9 cellular contexts compared by ENCODE assay signal in the genomic region with DNA sequence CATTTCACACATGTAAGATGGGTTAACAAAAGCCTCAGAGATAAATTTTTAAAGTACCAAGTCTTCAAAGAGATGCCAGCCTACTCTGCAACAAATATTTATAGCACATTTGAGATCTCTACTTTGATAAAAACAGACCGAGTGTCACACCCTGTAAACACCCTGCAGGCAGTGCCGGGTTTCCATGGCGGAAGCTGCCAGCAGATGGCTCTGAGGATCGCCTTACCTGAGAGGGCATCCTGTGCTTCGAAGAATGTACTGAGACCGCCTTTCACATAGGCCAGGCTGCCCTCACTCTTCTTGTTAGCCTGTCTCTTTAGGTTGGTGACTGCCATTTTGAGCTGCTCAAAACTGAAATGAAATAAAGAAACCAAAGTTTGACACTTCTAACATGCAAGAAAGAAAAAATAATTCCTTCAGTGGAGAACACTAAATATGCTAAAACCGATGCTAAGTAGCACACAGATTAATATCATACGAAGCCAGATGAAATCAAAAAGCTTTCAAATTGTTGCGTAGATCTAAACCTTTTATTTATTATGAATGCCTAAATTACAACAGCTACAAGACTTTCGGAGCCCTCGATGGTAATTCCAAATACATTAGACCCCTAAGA. TPM values are rescaled to one million over a fixed set of nuclear protein-coding genes. Genes with fewer than 3 reads are reported as not detected.
DNase-seq lines count a peak whose midpoint lies in the region; ATAC-seq and TF ChIP-seq lines count a peak whose summit lies in the region.
"Had no signal": no experiment of that assay in that cellular context is flagged by ENCODE, and none has a peak within 500 bp of the region (broad histone marks: within the 10 kb centered on the region; RNA-seq: fewer than 3 reads in every experiment).

No MANE protein-coding gene starts in this region.

- no peak overlapping the region for H3K4me3 Mint-ChIP-seq in neural progenitor cell
- H3K4me3 Mint-ChIP-seq: T-cell had no signal

- H3K27ac Mint-ChIP-seq in neural progenitor cell, result no peak overlapping the region
- H3K27ac Mint-ChIP-seq: T-cell had no signal

- peaks cover 10% of the 10 kb centered on the region for H3K36me3 ChIP-seq in neural progenitor cell
- H3K36me3 ChIP-seq in effector memory CD4-positive, alpha-beta T cell (ENCODE audit: control insufficient read depth, insufficient read depth, low read length), result peaks cover 21% of the 10 kb centered on the region

- no peaks in the 10 kb centered on the region for H3K79me2 ChIP-seq in neural progenitor cell (ENCODE audit: low read depth)

- H3K4me3 ChIP-seq in Jurkat, Clone E6-1 (ENCODE audit: low read length), result no peak overlapping the region
- no peak overlapping the region for H3K4me3 ChIP-seq in astrocyte of the spinal cord (ENCODE audit: low read depth, low read length)
- H3K4me3 ChIP-seq in neural progenitor cell, result no peak overlapping the region
- H3K4me3 ChIP-seq in effector memory CD4-positive, alpha-beta T cell (ENCODE audit: insufficient read depth, low read depth, low read length, poor library complexity, severe bottlenecking), result no peak overlapping the region

- DNase-seq in NCI-H2227 (lab: John Stamatoyannopoulos, UW; ENCODE audit: unreplicated experiment) (peak; percentile 22), NCI-H2227 treated with DMSO at 0.1 percent for 48 hours (lab: John Stamatoyannopoulos, UW) (no peak), astrocyte of the spinal cord (ENCODE audit: low read depth, low spot score) (no peak), neural progenitor cell (ENCODE audit: low spot score) (no peak), GF-D8 (lab: John Stamatoyannopoulos, UW) (no peak)
- DNase-seq in Jurkat, Clone E6-1 (ENCODE audit: low read depth, low spot score), result peak; percentile 9
- DNase-seq in effector memory CD4-positive, alpha-beta T cell, result no peak

- H3K9ac ChIP-seq in neural progenitor cell, result no peak overlapping the region

- H3K9me3 Mint-ChIP-seq in neural progenitor cell, result no peaks in the 10 kb centered on the region
- H3K9me3 Mint-ChIP-seq: T-cell had no signal

- no peak for ATAC-seq in HG03565 (IDR thresholded peaks at IDR 0.05; ENCODE audit: unreplicated experiment)

- no peaks in the 10 kb centered on the region for H3K9me3 ChIP-seq in neural progenitor cell (ENCODE audit: low read depth)
- no peaks in the 10 kb centered on the region for H3K9me3 ChIP-seq in effector memory CD4-positive, alpha-beta T cell (ENCODE audit: control insufficient read depth, low read length)

- no peaks in the 10 kb centered on the region for H3K4me1 ChIP-seq in neural progenitor cell
- no peaks in the 10 kb centered on the region for H3K4me1 ChIP-seq in effector memory CD4-positive, alpha-beta T cell (ENCODE audit: control insufficient read depth, insufficient read depth, low read length, poor library complexity, severe bottlenecking)

- no peaks in the 10 kb centered on the region for H4K20me1 ChIP-seq in neural progenitor cell (ENCODE audit: low read depth)

- TF ChIP-seq CTCF in astrocyte of the spinal cord (IDR thresholded peaks at IDR 0.05; ENCODE audit: low read depth, low read length), result peak; percentile 3
- TF ChIP-seq CTCF in neural progenitor cell (IDR thresholded peaks at IDR 0.05), result peak; percentile 25

- no peak overlapping the region for H3K4me2 ChIP-seq in neural progenitor cell

- in situ Hi-C loops in astrocyte of the spinal cord (cut with HindIII; ENCODE audit: low sequenced_read_pairs), result no loop called here

- no peaks in the 10 kb centered on the region for H3F3A ChIP-seq in neural progenitor cell (ENCODE audit: low read depth)

- peaks cover 3% of the 10 kb centered on the region for H3K4me1 Mint-ChIP-seq in neural progenitor cell

- peaks cover 12% of the 10 kb centered on the region for H3K36me3 Mint-ChIP-seq in neural progenitor cell

- no peak overlapping the region for H2AFZ ChIP-seq in neural progenitor cell (replicated peaks)

- H3K27me3 Mint-ChIP-seq in neural progenitor cell (ENCODE audit: insufficient read depth, low read depth), result peaks cover 2% of the 10 kb centered on the region
- H3K27me3 Mint-ChIP-seq: T-cell had no signal

- no peaks in the 10 kb centered on the region for H3K27me3 ChIP-seq in neural progenitor cell
- H3K27me3 ChIP-seq in effector memory CD4-positive, alpha-beta T cell (replicated peaks; ENCODE audit: control insufficient read depth, insufficient read depth, low read length, poor library complexity, severe bottlenecking), result no peaks in the 10 kb centered on the region

- H3K27ac ChIP-seq in neural progenitor cell, result no peak overlapping the region
- H3K27ac ChIP-seq in effector memory CD4-positive, alpha-beta T cell (ENCODE audit: insufficient read depth, low read length, poor library complexity, severe bottlenecking), result no peak overlapping the region

RNA-seq across cellular contexts. Expression of a gene that starts 39.3 kb away (rescaled TPM):
- not detected for polyA plus RNA-seq in Jurkat, Clone E6-1 (2012; ENCODE audit: insufficient read depth, insufficient read length)
- total RNA-seq in neural progenitor cell (ENCODE audit: low replicate concordance), result 0.43 TPM in 1 of 2 replicates, not detected in the other

Comparison
In these comparisons a context has a peak if more than half of its experiments do, and no peak if none do; other contexts are left out.
1. DNase-seq: peak in NCI-H2227 (single experiment) and Jurkat, Clone E6-1 (single experiment); none in NCI-H2227 treated with DMSO at 0.1 percent for 48 hours (single experiment), astrocyte of the spinal cord (single experiment), neural progenitor cell (single experiment), effector memory CD4-positive, alpha-beta T cell (0 of 3) and GF-D8 (single experiment).